Comparison of ENCODE assay signal across 16 cellular contexts in genomic region chr6:130900913-130901312, GRCh38.
DNase-seq lines count a peak whose midpoint lies in the region; ATAC-seq, FAIRE-seq and TF ChIP-seq lines count a peak whose summit lies in the region.
"Had no signal": no experiment of that assay in that cellular context is flagged by ENCODE, and none has a peak within 500 bp of the region (broad histone marks: within the 10 kb centered on the region; RNA-seq: fewer than 3 reads in every experiment).

No MANE protein-coding gene starts in this region.

- H3K4me2 ChIP-seq in astrocyte (ENCODE audit: low read length), result peak overlapping the region; percentile 13

- CTCF ChIA-PET in MCF 10A (lab: Yijun Ruan, JAX), result interaction anchor here (0.7 to 3.3 kb wide), 4 partner anchors 15 to 216 kb away, joined by 3 to 14 read pairs (median 8); no protein-coding TSS in a partner anchor

- H4K20me1 ChIP-seq in astrocyte (ENCODE audit: insufficient read depth, low read length), result no peaks in the 10 kb centered on the region

- POLR2A ChIA-PET in MCF 10A (lab: Yijun Ruan, JAX), result no interaction called here

- H3K27ac Mint-ChIP-seq in MCF 10A (ENCODE audit: low read depth, unreplicated experiment) (no peak overlapping the region), astrocyte (ENCODE audit: unreplicated experiment) (peak overlapping the region; percentile 79)
- H3K27ac Mint-ChIP-seq: brain had no signal

- intact Hi-C loops in MCF 10A (cut with micrococcal nuclease), result no loop called here
- intact Hi-C loops in breast epithelium (cut with DNase I; ENCODE audit: low total_unique reads), result no loop called here
- intact Hi-C loops in left cardiac atrium (cut with DNase I), result no loop called here

- no peaks in the 10 kb centered on the region for H3K36me3 Mint-ChIP-seq in MCF 10A (ENCODE audit: insufficient read depth, unreplicated experiment)
- peaks cover 6% of the 10 kb centered on the region for H3K36me3 Mint-ChIP-seq in astrocyte (ENCODE audit: low read depth, unreplicated experiment)
- H3K36me3 Mint-ChIP-seq: brain had no signal

- DNase-seq in MCF 10A (ENCODE audit: unreplicated experiment), result peak; percentile 77
- no peak for DNase-seq in breast epithelium (ENCODE audit: low spot score in 2 of 2)
- peak; percentile 70 for DNase-seq in astrocyte (ENCODE audit: low read depth)
- peak; percentile 51 for DNase-seq in left cardiac atrium
- peak; percentile 10 for DNase-seq in urothelium cell line (ENCODE audit: low spot score)
- no peak for DNase-seq in activated CD4-positive, alpha-beta T cell treated with anti-CD3 and anti-CD28 coated beads, Interleukin-2, amount 50 U/mL, for 4 hours
- DNase-seq in GM19240 (ENCODE audit: insufficient read length, low spot score), result no peak
- no peak for DNase-seq in NCI-H1092 treated with DMSO at 0.1 percent for 48 hours (lab: John Stamatoyannopoulos, UW)
- DNase-seq: activated T-cell treated with anti-CD3 and anti-CD28 coated beads for 4 hours; KBM-7; RPMI8226; stimulated activated naive CD8-positive, alpha-beta T cell treated with anti-CD3 and anti-CD28 coated beads, Interleukin-15, Interleukin-2, amounts not matched to agents 100 U/mL and 50 U/mL, for 24 hours had no signal

- TF ChIP-seq POLR2A in breast epithelium (IDR thresholded peaks at IDR 0.05), result no peak

- H3K9me3 Mint-ChIP-seq in MCF 10A (ENCODE audit: unreplicated experiment) (no peaks in the 10 kb centered on the region), astrocyte (ENCODE audit: unreplicated experiment) (no peaks in the 10 kb centered on the region)
- H3K9me3 Mint-ChIP-seq: brain had no signal

- H3K4me3 ChIP-seq in breast epithelium (no peak overlapping the region), astrocyte (ENCODE audit: insufficient read depth, low read depth, low read length) (no peak overlapping the region)
- H3K4me3 ChIP-seq: esophagus muscularis mucosa had no signal

- no peak overlapping the region for H3K27ac ChIP-seq in breast epithelium
- H3K27ac ChIP-seq in astrocyte (ENCODE audit: low read depth, low read length), result no peak overlapping the region
- H3K27ac ChIP-seq: 22Rv1, esophagus muscularis mucosa, neutrophil had no signal

- H3K9ac ChIP-seq in astrocyte (ENCODE audit: low read length), result no peak overlapping the region

- peak in 1 of 2 donors; percentile 60 for ATAC-seq in left cardiac atrium
- ATAC-seq: stimulated activated naive CD8-positive, alpha-beta T cell treated with anti-CD3 and anti-CD28 coated beads, Interleukin-15, Interleukin-2, amounts not matched to agents 100 U/mL and 50 U/mL, for 24 hours had no signal

- no peaks in the 10 kb centered on the region for H3K79me2 ChIP-seq in astrocyte (ENCODE audit: insufficient read depth, low read length)

- TF ChIP-seq CTCF in MCF 10A (IDR thresholded peaks at IDR 0.05; ENCODE audit: unreplicated experiment) (no peak), breast epithelium (IDR thresholded peaks at IDR 0.05) (no peak), astrocyte (IDR thresholded peaks at IDR 0.05; ENCODE audit: insufficient read depth, low read depth, low read length) (no peak)

- H3K36me3 ChIP-seq in breast epithelium (no peaks in the 10 kb centered on the region), astrocyte (ENCODE audit: insufficient read depth, low read length) (no peaks in the 10 kb centered on the region)
- H3K36me3 ChIP-seq: neutrophil had no signal

- H3K4me1 Mint-ChIP-seq in MCF 10A (ENCODE audit: insufficient read depth, unreplicated experiment) (peaks cover 19% of the 10 kb centered on the region), astrocyte (ENCODE audit: low read depth, unreplicated experiment) (peaks cover 9% of the 10 kb centered on the region)

- H2AFZ ChIP-seq in astrocyte (ENCODE audit: low read depth, low read length), result no peak overlapping the region

- H3K9me3 ChIP-seq in breast epithelium, result no peaks in the 10 kb centered on the region
- no peaks in the 10 kb centered on the region for H3K9me3 ChIP-seq in astrocyte (ENCODE audit: insufficient read depth, low read depth, low read length)
- H3K9me3 ChIP-seq: esophagus muscularis mucosa, neutrophil had no signal

- H3K27me3 ChIP-seq in breast epithelium (no peaks in the 10 kb centered on the region), astrocyte (ENCODE audit: insufficient read depth, low read length) (no peaks in the 10 kb centered on the region)
- H3K27me3 ChIP-seq: esophagus muscularis mucosa, neutrophil had no signal

- FAIRE-seq in astrocyte (lab: Jason Lieb, UNC), result peak; percentile 84
- FAIRE-seq in urothelium cell line (lab: Jason Lieb, UNC), result no peak

- BruUV-seq in MCF 10A (replicated peaks; lab: Mats Ljungman, UMichigan), result no TSS peak

- H3K4me3 Mint-ChIP-seq in MCF 10A (ENCODE audit: unreplicated experiment) (no peak overlapping the region), astrocyte (ENCODE audit: unreplicated experiment) (no peak overlapping the region)
- H3K4me3 Mint-ChIP-seq: brain had no signal

- H3K4me1 ChIP-seq in breast epithelium (no peaks in the 10 kb centered on the region), astrocyte (ENCODE audit: insufficient read depth, low read length) (peaks cover 6% of the 10 kb centered on the region)

- no peaks in the 10 kb centered on the region for H3K27me3 Mint-ChIP-seq in MCF 10A (ENCODE audit: insufficient read depth, unreplicated experiment)
- no peaks in the 10 kb centered on the region for H3K27me3 Mint-ChIP-seq in astrocyte (ENCODE audit: low read depth, unreplicated experiment)
- H3K27me3 Mint-ChIP-seq: brain had no signal

Comparison
In these comparisons a context has a peak if more than half of its experiments do, and no peak if none do; other contexts are left out.
1. DNase-seq: peak in MCF 10A (single experiment), astrocyte (single experiment), left cardiac atrium (single experiment) and urothelium cell line (single experiment); none in breast epithelium (0 of 2), activated CD4-positive, alpha-beta T cell treated with anti-CD3 and anti-CD28 coated beads, Interleukin-2, amount 50 U/mL, for 4 hours (0 of 2), GM19240 (single experiment) and NCI-H1092 treated with DMSO at 0.1 percent for 48 hours (single experiment).